ENCODE assay signal across 11 cellular contexts in genomic region chr5:139061856-139062255, GRCh38.
DNase-seq lines count a peak whose midpoint lies in the region; ATAC-seq and TF ChIP-seq lines count a peak whose summit lies in the region.
"Had no signal": no experiment of that assay in that cellular context is flagged by ENCODE, and none has a peak within 500 bp of the region (broad histone marks: within the 10 kb centered on the region; RNA-seq: fewer than 3 reads in every experiment).

No MANE protein-coding gene starts in this region.

- no peak overlapping the region for H3K4me3 ChIP-seq in HEK293 (ENCODE audit: low read depth, low read length)
- no peak overlapping the region for H3K4me3 ChIP-seq in esophagus muscularis mucosa

- WGBS in esophagus muscularis mucosa, result 74% methylated on average over 4 of the region's 4 CpGs

- H3K27ac ChIP-seq in HEK293 (ENCODE audit: extremely low read depth, low read depth, low read length) (no peak overlapping the region), esophagus muscularis mucosa (replicated peaks in 1 of 4) (no peak overlapping the region)
- H3K27ac ChIP-seq: HL-60 had no signal

- no peaks in the 10 kb centered on the region for H3K27me3 ChIP-seq in esophagus muscularis mucosa

- CTCF ChIA-PET in HEK293 (lab: Yijun Ruan, JAX), result interaction anchor here (0.7 kb wide), 1 partner anchor 359 kb away, joined by 3 read pairs; no protein-coding TSS in a partner anchor

- H3K9me3 ChIP-seq in HEK293 (ENCODE audit: control insufficient read depth, insufficient read depth, low read depth, low read length) (no peaks in the 10 kb centered on the region), esophagus muscularis mucosa (no peaks in the 10 kb centered on the region)

- POLR2A ChIA-PET in HEK293 (lab: Yijun Ruan, JAX), result no interaction called here

- no peak for TF ChIP-seq POLR2A in esophagus muscularis mucosa (IDR thresholded peaks at IDR 0.05; ENCODE audit: low read depth)

- TF ChIP-seq EP300 in esophagus muscularis mucosa (IDR thresholded peaks at IDR 0.05), result no peak

- no peaks in the 10 kb centered on the region; the same call in 1 of the 2 replicates for H3K4me1 ChIP-seq in HEK293 (ENCODE audit: control insufficient read depth, insufficient read depth, low read length)
- H3K4me1 ChIP-seq in esophagus muscularis mucosa, result peaks cover 13 to 35% (median 18%) of the 10 kb centered on the region in 4 donors

- DNase-seq in NCI-H748 (lab: John Stamatoyannopoulos, UW; ENCODE audit: unreplicated experiment) (peak; percentile 93), esophagus muscularis mucosa (ENCODE audit: extremely low spot score) (peak; percentile 78), pons (ENCODE audit: low spot score) (peak; percentile 37), OCI-M2 (lab: John Stamatoyannopoulos, UW; ENCODE audit: unreplicated experiment) (no peak), NCI-H226 (no peak)
- no peak for DNase-seq in stimulated activated naive CD4-positive, alpha-beta T cell (lab: John Stamatoyannopoulos, UW)
- DNase-seq: activated effector memory CD4-positive, alpha-beta T cell treated with anti-CD3 and anti-CD28 coated beads, Interleukin-2, amount 50 U/mL, for 16 hours; NCI-H774 had no signal

- intact Hi-C loops in esophagus muscularis mucosa (cut with DNase I), result no loop called here

- no peak for ATAC-seq in GM18517 (IDR thresholded peaks at IDR 0.05; ENCODE audit: unreplicated experiment)

- TF ChIP-seq CTCF in HEK293 (tag by site-specific recombination; IDR thresholded peaks at IDR 0.05) (no peak), esophagus muscularis mucosa (IDR thresholded peaks at IDR 0.05) (no peak)

- H3K36me3 ChIP-seq in HEK293 (ENCODE audit: control insufficient read depth in 2 of 2, insufficient read depth in 1 of 2, low read length in 2 of 2) (no peaks in the 10 kb centered on the region), esophagus muscularis mucosa (no peaks in the 10 kb centered on the region)

TF ChIP-seq in HEK293, 187 proteins besides CTCF, POLR2A, EP300 and RAD21:
- TF ChIP-seq PBX3 (CRISPR knock-in tag; IDR thresholded peaks at IDR 0.05) (no peak), FEZF1 (tag by site-specific recombination; IDR thresholded peaks at IDR 0.05) (peak; percentile 67)

Comparison
In these comparisons a context has a peak if more than half of its experiments do, and no peak if none do; other contexts are left out.
1. DNase-seq: peak in NCI-H748 (single experiment), esophagus muscularis mucosa (single experiment) and pons (single experiment); none in stimulated activated naive CD4-positive, alpha-beta T cell (0 of 6), OCI-M2 (single experiment) and NCI-H226 (single experiment).